12 cellular contexts compared by ENCODE assay signal in genomic region chr6:37074053-37074827, GRCh38.
DNase-seq lines count a peak whose midpoint lies in the region; ATAC-seq and TF ChIP-seq lines count a peak whose summit lies in the region.
"Had no signal": no experiment of that assay in that cellular context is flagged by ENCODE, and none has a peak within 500 bp of the region (broad histone marks: within the 10 kb centered on the region; RNA-seq: fewer than 3 reads in every experiment).

No MANE protein-coding gene starts in this region.

- no peaks in the 10 kb centered on the region for H3K36me3 ChIP-seq in HEK293 (ENCODE audit: control insufficient read depth in 2 of 2, insufficient read depth in 1 of 2, low read length in 2 of 2)
- H3K36me3 ChIP-seq in RWPE2 (ENCODE audit: low read depth) = no peaks in the 10 kb centered on the region
- H3K36me3 ChIP-seq in sigmoid colon = no peaks in the 10 kb centered on the region
- H3K36me3 ChIP-seq: neutrophil had no signal

- no peaks in the 10 kb centered on the region for H3K4me1 ChIP-seq in HEK293 (ENCODE audit: control insufficient read depth, insufficient read depth, low read length)
- H3K4me1 ChIP-seq in RWPE2 (ENCODE audit: insufficient read depth, poor library complexity, severe bottlenecking) = peaks cover 12% of the 10 kb centered on the region
- peaks cover 0 to 22% (median 14%) of the 10 kb centered on the region in 4 donors for H3K4me1 ChIP-seq in sigmoid colon

- intact Hi-C loops in Right ventricle myocardium superior (cut with DNase I) (no loop called here), sigmoid colon (cut with DNase I) (no loop called here)

- DNase-seq in RWPE2 (ENCODE audit: low spot score) (no peak), Right ventricle myocardium superior (peak; percentile 63), sigmoid colon (peak; percentile 83)
- no peak for DNase-seq in activated CD8-positive, alpha-beta memory T cell treated with anti-CD3 and anti-CD28 coated beads for 24 hours
- DNase-seq: activated CD4-positive, alpha-beta T cell treated with anti-CD3 and anti-CD28 coated beads for 1 hour; HFFc6 had no signal

- peak in 3 of 4 donors; percentile 30 to 73 (median 55) for TF ChIP-seq EP300 in sigmoid colon (IDR thresholded peaks at IDR 0.05)

- H3K4me3 ChIP-seq in HEK293 (ENCODE audit: low read depth, low read length) (no peak overlapping the region), RWPE2 (ENCODE audit: severe bottlenecking) (no peak overlapping the region), sigmoid colon (no peak overlapping the region)
- H3K4me3 ChIP-seq: GM12878 had no signal

- CTCF ChIA-PET in HEK293 (lab: Yijun Ruan, JAX) = interaction anchor here (1.0 kb wide), 2 partner anchors 23 to 136 kb away, joined by 3 read pairs; no protein-coding TSS in a partner anchor

- 86 to 90% methylated on average over 12 of the region's 12 CpGs for WGBS in sigmoid colon, 2 donors

- H3K27ac ChIP-seq in HEK293 (ENCODE audit: extremely low read depth, low read depth, low read length) (no peak overlapping the region), RWPE2 (ENCODE audit: poor library complexity, severe bottlenecking) (no peak overlapping the region), sigmoid colon (peak overlapping the region in 2 of 4 donors; percentile 31)
- H3K27ac ChIP-seq: epithelial cell of prostate, neutrophil had no signal

- H3K9me3 ChIP-seq in HEK293 (ENCODE audit: control insufficient read depth, insufficient read depth, low read depth, low read length) (no peaks in the 10 kb centered on the region), RWPE2 (ENCODE audit: severe bottlenecking) (peaks cover 4% of the 10 kb centered on the region), sigmoid colon (no peaks in the 10 kb centered on the region)
- H3K9me3 ChIP-seq: neutrophil had no signal

- H3K27me3 ChIP-seq in RWPE2 (ENCODE audit: insufficient read depth, poor library complexity, severe bottlenecking) (no peaks in the 10 kb centered on the region), sigmoid colon (no peaks in the 10 kb centered on the region)
- H3K27me3 ChIP-seq: neutrophil had no signal

- POLR2A ChIA-PET in HEK293 (lab: Yijun Ruan, JAX) = no interaction called here

- ATAC-seq in RWPE2 (ENCODE audit: low read depth) (peak; percentile 13; the same call in 1 of the 3 replicates), Right ventricle myocardium superior (ENCODE audit: poor library complexity) (peak; percentile 72), HG02840 (IDR thresholded peaks at IDR 0.05; ENCODE audit: low FRiP score, unreplicated experiment) (no peak), HG03097 (IDR thresholded peaks at IDR 0.05; ENCODE audit: low FRiP score, unreplicated experiment) (no peak)
- ATAC-seq: GM12878 had no signal

- TF ChIP-seq POLR2A in sigmoid colon (IDR thresholded peaks at IDR 0.05) = no peak

- TF ChIP-seq CTCF in HEK293 (tag by site-specific recombination; IDR thresholded peaks at IDR 0.05) = no peak
- TF ChIP-seq CTCF in RWPE2 (IDR thresholded peaks at IDR 0.05; ENCODE audit: poor library complexity, severe bottlenecking) = no peak
- TF ChIP-seq CTCF in sigmoid colon (IDR thresholded peaks at IDR 0.05) = no peak

TF ChIP-seq in HEK293, 187 proteins besides CTCF, POLR2A, EP300 and RAD21 (continues in another document):
- TF ChIP-seq, protein P1, sequence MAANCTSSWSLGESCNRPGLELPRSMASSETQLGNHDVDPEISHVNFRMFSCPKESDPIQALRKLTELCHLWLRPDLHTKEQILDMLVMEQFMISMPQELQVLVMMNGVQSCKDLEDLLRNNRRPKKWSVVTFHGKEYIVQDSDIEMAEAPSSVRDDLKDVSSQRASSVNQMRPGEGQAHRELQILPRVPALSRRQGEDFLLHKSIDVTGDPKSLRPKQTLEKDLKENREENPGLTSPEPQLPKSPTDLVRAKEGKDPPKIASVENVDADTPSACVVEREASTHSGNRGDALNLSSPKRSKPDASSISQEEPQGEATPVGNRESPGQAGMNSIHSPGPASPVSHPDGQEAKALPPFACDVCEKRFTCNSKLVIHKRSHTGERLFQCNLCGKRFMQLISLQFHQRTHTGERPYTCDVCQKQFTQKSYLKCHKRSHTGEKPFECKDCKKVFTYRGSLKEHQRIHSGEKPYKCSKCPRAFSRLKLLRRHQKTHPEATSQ (tag by site-specific recombination; IDR thresholded peaks at IDR 0.05) = no peak
- no peak for TF ChIP-seq ZNF501 (tag by site-specific recombination; IDR thresholded peaks at IDR 0.05)
- TF ChIP-seq ZNF654 (tag by site-specific recombination; IDR thresholded peaks at IDR 0.05; ENCODE audit: low read depth) = no peak
- no peak for TF ChIP-seq IKZF3 (tag by site-specific recombination; IDR thresholded peaks at IDR 0.05)
- TF ChIP-seq ZNF561 (tag by site-specific recombination; IDR thresholded peaks at IDR 0.05; ENCODE audit: borderline replicate concordance) = no peak
- TF ChIP-seq ZNF335 (tag by site-specific recombination; conservative IDR thresholded peaks at IDR 0.05) = no peak
- TF ChIP-seq KLF7 (tag by site-specific recombination; IDR thresholded peaks at IDR 0.05; ENCODE audit: borderline replicate concordance) = no peak
- TF ChIP-seq, protein P2, sequence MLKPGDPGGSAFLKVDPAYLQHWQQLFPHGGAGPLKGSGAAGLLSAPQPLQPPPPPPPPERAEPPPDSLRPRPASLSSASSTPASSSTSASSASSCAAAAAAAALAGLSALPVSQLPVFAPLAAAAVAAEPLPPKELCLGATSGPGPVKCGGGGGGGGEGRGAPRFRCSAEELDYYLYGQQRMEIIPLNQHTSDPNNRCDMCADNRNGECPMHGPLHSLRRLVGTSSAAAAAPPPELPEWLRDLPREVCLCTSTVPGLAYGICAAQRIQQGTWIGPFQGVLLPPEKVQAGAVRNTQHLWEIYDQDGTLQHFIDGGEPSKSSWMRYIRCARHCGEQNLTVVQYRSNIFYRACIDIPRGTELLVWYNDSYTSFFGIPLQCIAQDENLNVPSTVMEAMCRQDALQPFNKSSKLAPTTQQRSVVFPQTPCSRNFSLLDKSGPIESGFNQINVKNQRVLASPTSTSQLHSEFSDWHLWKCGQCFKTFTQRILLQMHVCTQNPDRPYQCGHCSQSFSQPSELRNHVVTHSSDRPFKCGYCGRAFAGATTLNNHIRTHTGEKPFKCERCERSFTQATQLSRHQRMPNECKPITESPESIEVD (tag by site-specific recombination; IDR thresholded peaks at IDR 0.05) = no peak
- TF ChIP-seq PATZ1 (tag by site-specific recombination; IDR thresholded peaks at IDR 0.05) = no peak
- TF ChIP-seq HOXA7 (CRISPR knock-in tag; IDR thresholded peaks at IDR 0.05; ENCODE audit: borderline replicate concordance) = no peak
- TF ChIP-seq ZNF600 (tag by site-specific recombination; IDR thresholded peaks at IDR 0.05) = no peak
- peak; percentile 82 for TF ChIP-seq PRDM1 (tag by site-specific recombination; IDR thresholded peaks at IDR 0.05)
- TF ChIP-seq ZNF362 (tag by site-specific recombination; IDR thresholded peaks at IDR 0.05) = no peak
- 0 out of 2 replicates have a peak, but pooled peaks have one; percentile 30 for TF ChIP-seq ZNF366 (tag by site-specific recombination; conservative IDR thresholded peaks at IDR 0.05)
- no peak for TF ChIP-seq ZNF341 (tag by site-specific recombination; IDR thresholded peaks at IDR 0.05; ENCODE audit: low read depth)
- no peak for TF ChIP-seq ZNF629 (tag by site-specific recombination; IDR thresholded peaks at IDR 0.05)
- TF ChIP-seq ZNF596 (tag by site-specific recombination; IDR thresholded peaks at IDR 0.05) = peak; percentile 81
- TF ChIP-seq ZNF707 (tag by site-specific recombination; IDR thresholded peaks at IDR 0.05) = no peak
- TF ChIP-seq ZNF626 (tag by site-specific recombination; IDR thresholded peaks at IDR 0.05) = no peak
- no peak for TF ChIP-seq ZNF449 (tag by site-specific recombination; IDR thresholded peaks at IDR 0.05)
- TF ChIP-seq ZNF785 (tag by site-specific recombination; IDR thresholded peaks at IDR 0.05) = no peak
- TF ChIP-seq ZNF768 (tag by site-specific recombination; IDR thresholded peaks at IDR 0.05) = no peak
- no peak for TF ChIP-seq ZNF660 (tag by site-specific recombination; IDR thresholded peaks at IDR 0.05)
- no peak for TF ChIP-seq ZNF324 (tag by site-specific recombination; IDR thresholded peaks at IDR 0.05)

Comparison
In these comparisons a context has a peak if more than half of its experiments do, and no peak if none do; other contexts are left out.
1. ATAC-seq: peak in RWPE2 (single experiment) and Right ventricle myocardium superior (single experiment); none in HG02840 (single experiment) and HG03097 (single experiment).
2. DNase-seq: peak in Right ventricle myocardium superior (single experiment) and sigmoid colon (single experiment); none in RWPE2 (single experiment) and activated CD8-positive, alpha-beta memory T cell treated with anti-CD3 and anti-CD28 coated beads for 24 hours (single experiment).